ENCODE assay signal across 8 cellular contexts in the genomic region with DNA sequence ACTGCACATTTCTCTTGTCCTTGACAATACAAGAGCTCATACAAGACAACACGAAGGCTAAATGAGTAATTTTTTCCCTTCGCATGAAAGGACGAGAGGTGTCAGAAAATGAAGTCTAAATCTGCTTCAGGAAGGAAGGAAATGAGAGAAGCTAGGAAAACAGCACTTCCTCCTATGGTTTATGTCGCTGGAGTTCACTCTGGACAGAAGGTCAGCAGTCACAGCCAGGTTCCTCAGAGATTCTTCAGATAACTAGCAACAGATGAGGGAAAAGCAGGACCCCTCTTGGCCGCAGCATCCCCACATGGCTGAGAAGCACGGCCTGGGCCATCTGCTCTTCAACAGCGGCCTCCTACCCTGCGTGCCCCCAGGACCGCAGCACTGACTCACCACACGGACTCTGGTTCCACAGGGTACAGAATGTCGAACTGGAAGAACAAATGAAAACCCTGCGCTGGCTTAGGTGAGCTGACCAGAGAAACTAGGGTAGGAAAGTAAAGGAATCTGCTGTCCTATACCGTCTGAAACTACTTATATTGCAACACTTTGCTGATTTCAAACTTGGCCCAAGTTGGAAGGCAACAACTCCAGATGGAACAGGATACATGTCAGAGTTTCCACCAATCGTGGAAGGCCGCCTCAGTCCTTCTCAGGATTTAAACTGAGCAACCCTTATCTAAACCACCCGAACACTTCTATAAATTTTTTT. TPM values are rescaled to one million over a fixed set of nuclear protein-coding genes. Genes with fewer than 3 reads are reported as not detected.
DNase-seq lines count a peak whose midpoint lies in the region; ATAC-seq and TF ChIP-seq lines count a peak whose summit lies in the region.

No MANE protein-coding gene starts in this region.

- H3K27ac Mint-ChIP-seq in GM23338, result no peak overlapping the region
- peak overlapping the region in 3 of 5 experiments; percentile 21 to 80 (median 78) for H3K27ac Mint-ChIP-seq in brain
- no peak overlapping the region for H3K27ac Mint-ChIP-seq in activated T-helper 17 cell treated with anti-CD3 and anti-CD28 coated beads, Interleukin-2, amount 50 U/mL, for 72 hours

- H3K36me3 Mint-ChIP-seq in GM23338 (ENCODE audit: low read depth) (no peaks in the 10 kb centered on the region), brain (no peaks in the 10 kb centered on the region)
- H3K36me3 Mint-ChIP-seq in activated T-helper 17 cell treated with anti-CD3 and anti-CD28 coated beads, Interleukin-2, amount 50 U/mL, for 72 hours (ENCODE audit: low read depth), result no peaks in the 10 kb centered on the region

- H3K4me1 ChIP-seq in GM23338 (ENCODE audit: insufficient read depth) (no peaks in the 10 kb centered on the region), subcutaneous abdominal adipose tissue (ENCODE audit: control insufficient read depth in 5 of 5, insufficient read depth in 5 of 5, low read length in 5 of 5) (peaks cover 10 to 52% (median 46%) of the 10 kb centered on the region in 5 donors)

- H3K79me2 ChIP-seq in GM23338 (replicated peaks; ENCODE audit: insufficient read depth), result peaks cover 4% of the 10 kb centered on the region; the same call in 1 of the 2 replicates

- DNase-seq in GM23338 (ENCODE audit: low spot score) (no peak), left colon (no peak), T-helper 1 cell (no peak), NCI-H1105 (lab: John Stamatoyannopoulos, UW) (no peak)

- no peak overlapping the region for H2AFZ ChIP-seq in GM23338

- intact Hi-C loops in left colon (cut with DNase I, micrococcal nuclease), result no loop called here

- H3K9me3 Mint-ChIP-seq in GM23338 (no peaks in the 10 kb centered on the region), brain (no peaks in the 10 kb centered on the region)
- H3K9me3 Mint-ChIP-seq in activated T-helper 17 cell treated with anti-CD3 and anti-CD28 coated beads, Interleukin-2, amount 50 U/mL, for 72 hours, result no peaks in the 10 kb centered on the region

- H3K9me3 ChIP-seq in subcutaneous abdominal adipose tissue (ENCODE audit: control insufficient read depth in 5 of 5, low read length in 5 of 5), result no peaks in the 10 kb centered on the region

- H3F3A ChIP-seq in GM23338 (replicated peaks; ENCODE audit: low read depth), result no peaks in the 10 kb centered on the region

- H3K9me2 ChIP-seq in GM23338 (ENCODE audit: insufficient read depth), result no peaks in the 10 kb centered on the region

- H3K4me3 Mint-ChIP-seq in GM23338 (no peak overlapping the region), brain (peak overlapping the region in 3 of 5 experiments; percentile 2 to 32 (median 10))
- no peak overlapping the region for H3K4me3 Mint-ChIP-seq in activated T-helper 17 cell treated with anti-CD3 and anti-CD28 coated beads, Interleukin-2, amount 50 U/mL, for 72 hours

- no peak overlapping the region for H3K4me3 ChIP-seq in GM23338
- peak overlapping the region; percentile 27 to 48 (median 39) for H3K4me3 ChIP-seq in subcutaneous abdominal adipose tissue (ENCODE audit: low read depth in 1 of 5, low read length in 5 of 5)

- peaks cover 13% of the 10 kb centered on the region; the same call in 2 of the 3 replicates for H3K4me1 Mint-ChIP-seq in GM23338
- H3K4me1 Mint-ChIP-seq in brain, result peaks cover 30% of the 10 kb centered on the region
- H3K4me1 Mint-ChIP-seq in activated T-helper 17 cell treated with anti-CD3 and anti-CD28 coated beads, Interleukin-2, amount 50 U/mL, for 72 hours, result no peaks in the 10 kb centered on the region

- H3K4me2 ChIP-seq in GM23338, result no peak overlapping the region

- H3K27ac ChIP-seq in GM23338 (ENCODE audit: low read depth) (no peak overlapping the region), subcutaneous abdominal adipose tissue (ENCODE audit: low read depth, low read length) (peak overlapping the region; percentile 69)

- peak overlapping the region in 4 of 5 donors; percentile 13 to 48 (median 41) for H3K9ac ChIP-seq in subcutaneous abdominal adipose tissue (ENCODE audit: low read length in 5 of 5)

- TF ChIP-seq CTCF in GM23338 (conservative IDR thresholded peaks at IDR 0.05; ENCODE audit: low read depth in 2 of 2) (no peak), brain (conservative IDR thresholded peaks at IDR 0.05) (no peak)

- H3K27me3 Mint-ChIP-seq in GM23338 (ENCODE audit: insufficient read depth, low read depth, poor library complexity), result peaks cover 2% of the 10 kb centered on the region
- no peaks in the 10 kb centered on the region for H3K27me3 Mint-ChIP-seq in brain
- H3K27me3 Mint-ChIP-seq in activated T-helper 17 cell treated with anti-CD3 and anti-CD28 coated beads, Interleukin-2, amount 50 U/mL, for 72 hours, result no peaks in the 10 kb centered on the region

- H3K27me3 ChIP-seq in GM23338 (ENCODE audit: insufficient read depth), result no peaks in the 10 kb centered on the region
- no peaks in the 10 kb centered on the region for H3K27me3 ChIP-seq in subcutaneous abdominal adipose tissue (ENCODE audit: control insufficient read depth in 5 of 5, insufficient read depth in 4 of 5, low read length in 5 of 5)

- H4K20me1 ChIP-seq in GM23338 (replicated peaks; ENCODE audit: insufficient read depth), result no peaks in the 10 kb centered on the region

- ATAC-seq in GM23338, result peak; percentile 71
- peak; percentile 39 for ATAC-seq in left colon
- ATAC-seq in HG03432 (IDR thresholded peaks at IDR 0.05; ENCODE audit: unreplicated experiment), result no peak
- ATAC-seq in activated T-helper 17 cell treated with anti-CD3 and anti-CD28 coated beads, Interleukin-2, amount 50 U/mL, for 72 hours (replicated peaks), result no peak

- H3K36me3 ChIP-seq in GM23338 (ENCODE audit: insufficient read depth) (no peaks in the 10 kb centered on the region), subcutaneous abdominal adipose tissue (ENCODE audit: control insufficient read depth in 5 of 5, insufficient read depth in 5 of 5, low read length in 5 of 5) (no peaks in the 10 kb centered on the region)

TF ChIP-seq in GM23338, 12 proteins besides CTCF, POLR2A, EP300 and RAD21 (continues in another document):
- no peak for TF ChIP-seq EZH2 (IDR thresholded peaks at IDR 0.05; ENCODE audit: low read depth, unreplicated experiment)
- no peak for TF ChIP-seq NANOG (IDR thresholded peaks at IDR 0.05; ENCODE audit: borderline replicate concordance)
- TF ChIP-seq, protein P1, sequence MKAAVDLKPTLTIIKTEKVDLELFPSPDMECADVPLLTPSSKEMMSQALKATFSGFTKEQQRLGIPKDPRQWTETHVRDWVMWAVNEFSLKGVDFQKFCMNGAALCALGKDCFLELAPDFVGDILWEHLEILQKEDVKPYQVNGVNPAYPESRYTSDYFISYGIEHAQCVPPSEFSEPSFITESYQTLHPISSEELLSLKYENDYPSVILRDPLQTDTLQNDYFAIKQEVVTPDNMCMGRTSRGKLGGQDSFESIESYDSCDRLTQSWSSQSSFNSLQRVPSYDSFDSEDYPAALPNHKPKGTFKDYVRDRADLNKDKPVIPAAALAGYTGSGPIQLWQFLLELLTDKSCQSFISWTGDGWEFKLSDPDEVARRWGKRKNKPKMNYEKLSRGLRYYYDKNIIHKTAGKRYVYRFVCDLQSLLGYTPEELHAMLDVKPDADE (IDR thresholded peaks at IDR 0.05), result no peak
- no peak for TF ChIP-seq STAT1 (IDR thresholded peaks at IDR 0.05; ENCODE audit: unreplicated experiment)
- no peak for TF ChIP-seq CREB1 (CRISPR knock-in tag; IDR thresholded peaks at IDR 0.05; ENCODE audit: low read depth)
- TF ChIP-seq ZNF114 (CRISPR knock-in tag; IDR thresholded peaks at IDR 0.05), result no peak

RNA-seq across cellular contexts. Expression of a gene that starts 26.3 kb away (rescaled TPM):
- 25.7 and 31.2 TPM in 2 replicates for total RNA-seq in GM23338 (2014; rRNA removed; shearing (Covaris generic))
- 13.4 and 13.5 TPM in 2 replicates for polyA plus RNA-seq in GM23338 (2016; fragmentation: Nextera tagmentation; extraction: Ambion mirVana)
- polyA plus RNA-seq in brain (ENCODE audit: insufficient read depth, low read depth, low replicate concordance), result 4.5 TPM
- total RNA-seq in left colon, result 10 to 100 TPM; 43.6 to 53.4 TPM
- total RNA-seq in activated T-helper 17 cell treated with anti-CD3 and anti-CD28 coated beads, Interleukin-2, amount 50 U/mL, for 72 hours, result 1 to 10 TPM; 3.0 TPM

Comparison
In these comparisons a context has a peak if more than half of its experiments do, and no peak if none do; other contexts are left out.
1. ATAC-seq: peak in GM23338 (single experiment) and left colon (single experiment); none in HG03432 (single experiment) and activated T-helper 17 cell treated with anti-CD3 and anti-CD28 coated beads, Interleukin-2, amount 50 U/mL, for 72 hours (single experiment).
2. H3K27ac Mint-ChIP-seq: peak in brain (3 of 5); none in GM23338 (single experiment) and activated T-helper 17 cell treated with anti-CD3 and anti-CD28 coated beads, Interleukin-2, amount 50 U/mL, for 72 hours (single experiment).
3. H3K4me3 Mint-ChIP-seq: peak in brain (3 of 5); none in GM23338 (single experiment) and activated T-helper 17 cell treated with anti-CD3 and anti-CD28 coated beads, Interleukin-2, amount 50 U/mL, for 72 hours (single experiment).